Comparison of ENCODE assay signal across 15 cellular contexts in genomic region chr22:44107341-44107740, GRCh38.
DNase-seq lines count a peak whose midpoint lies in the region; ATAC-seq and TF ChIP-seq lines count a peak whose summit lies in the region.
"Had no signal": no experiment of that assay in that cellular context is flagged by ENCODE, and none has a peak within 500 bp of the region (broad histone marks: within the 10 kb centered on the region; RNA-seq: fewer than 3 reads in every experiment).

No MANE protein-coding gene starts in this region.

- H3K27me3 ChIP-seq in H9 (ENCODE audit: insufficient read depth, low read length) (no peaks in the 10 kb centered on the region), osteoblast (ENCODE audit: insufficient read depth, low read length) (no peaks in the 10 kb centered on the region), testis (no peaks in the 10 kb centered on the region)

- no peak overlapping the region for H3K27ac ChIP-seq in H9 (ENCODE audit: insufficient read length, low read depth, low read length)
- no peak overlapping the region for H3K27ac ChIP-seq in osteoblast (ENCODE audit: low read depth, low read length)
- no peak overlapping the region for H3K27ac ChIP-seq in testis

- no peaks in the 10 kb centered on the region for H3K79me2 ChIP-seq in H9 (ENCODE audit: insufficient read depth, low read length)
- H3K79me2 ChIP-seq in osteoblast (ENCODE audit: insufficient read depth, low read length), result no peaks in the 10 kb centered on the region

- peak overlapping the region; percentile 12 for H2BK20ac ChIP-seq in H9 (ENCODE audit: low read depth, low read length, poor library complexity, severe bottlenecking)

- peak overlapping the region; percentile 16 for H2BK120ac ChIP-seq in H9 (ENCODE audit: low read depth, low read length, poor library complexity, severe bottlenecking)

- H3K4me3 Mint-ChIP-seq in H9 (no peak overlapping the region), brain (no peak overlapping the region)
- H3K4me3 Mint-ChIP-seq: CD8-positive, alpha-beta T cell; stimulated activated naive CD8-positive, alpha-beta T cell treated with anti-CD3 and anti-CD28 coated beads, Interleukin-15, Interleukin-2, amounts not matched to agents 100 ng/mL and 50 ng/mL, for 24 hours had no signal

- H3K36me3 ChIP-seq in osteoblast (ENCODE audit: insufficient read depth, low read length), result peaks cover 9% of the 10 kb centered on the region
- H3K36me3 ChIP-seq in testis (ENCODE audit: low read depth, missing control alignments), result no peaks in the 10 kb centered on the region

- intact Hi-C loops in testis (cut with DNase I; ENCODE audit: low total_unique reads), result no loop called here

- H3K27ac Mint-ChIP-seq in H9 (peak overlapping the region; percentile 42 to 94 (median 92); a peak in 6 of 7 replicates), brain (peak overlapping the region in 3 of 5 experiments; percentile 3 to 84 (median 70))
- H3K27ac Mint-ChIP-seq: CD8-positive, alpha-beta T cell; stimulated activated naive CD8-positive, alpha-beta T cell treated with anti-CD3 and anti-CD28 coated beads, Interleukin-15, Interleukin-2, amounts not matched to agents 100 ng/mL and 50 ng/mL, for 24 hours had no signal

- H3T11ph ChIP-seq in H9 (ENCODE audit: low read length), result no peak overlapping the region

- H3K79me1 ChIP-seq in H9 (ENCODE audit: insufficient read depth, low read depth, low read length, poor library complexity, severe bottlenecking), result no peaks in the 10 kb centered on the region

- H4K5ac ChIP-seq in H9 (ENCODE audit: insufficient read length, low read depth, low read length), result no peak overlapping the region

- H3K9me3 ChIP-seq in H9 (ENCODE audit: control insufficient read depth, low read depth, low read length) (no peaks in the 10 kb centered on the region), osteoblast (ENCODE audit: low read depth, low read length) (no peaks in the 10 kb centered on the region), testis (no peaks in the 10 kb centered on the region)

- H3K4me1 ChIP-seq in H9 (ENCODE audit: insufficient read depth, low read length), result peaks cover 7% of the 10 kb centered on the region; the same call in 1 of the 2 replicates
- H3K4me1 ChIP-seq in osteoblast (ENCODE audit: insufficient read depth, low read length), result no peaks in the 10 kb centered on the region
- H3K4me1 ChIP-seq in testis, result no peaks in the 10 kb centered on the region

- no peak overlapping the region; the same call in 1 of the 2 replicates for H3K4ac ChIP-seq in H9 (ENCODE audit: low read depth, low read length)

- H3K56ac ChIP-seq in H9 (ENCODE audit: insufficient read length, low read depth, low read length), result no peak overlapping the region

- no peak for TF ChIP-seq CTCF in H9 (conservative IDR thresholded peaks at IDR 0.05)
- TF ChIP-seq CTCF in brain (conservative IDR thresholded peaks at IDR 0.05), result no peak
- TF ChIP-seq CTCF in osteoblast (IDR thresholded peaks at IDR 0.05; ENCODE audit: extremely low read depth, low read depth, low read length), result no peak
- TF ChIP-seq CTCF in testis (IDR thresholded peaks at IDR 0.05), result no peak

- H3K4me2 ChIP-seq in H9 (ENCODE audit: insufficient read depth, insufficient read length, low read length) (no peak overlapping the region), osteoblast (ENCODE audit: insufficient read depth, low read length) (no peak overlapping the region)

- H3K18ac ChIP-seq in H9 (ENCODE audit: insufficient read length, low read depth, low read length), result peak overlapping the region; percentile 84

- H2AFZ ChIP-seq in H9 (ENCODE audit: low read length), result no peak overlapping the region
- no peak overlapping the region for H2AFZ ChIP-seq in osteoblast (ENCODE audit: low read length)

- ATAC-seq in HG02870 (IDR thresholded peaks at IDR 0.05; ENCODE audit: unreplicated experiment), result no peak
- ATAC-seq: CD8-positive, alpha-beta T cell; left colon had no signal

- no peak for TF ChIP-seq POLR2A in testis (IDR thresholded peaks at IDR 0.05)

- H4K20me1 ChIP-seq in H9 (ENCODE audit: control insufficient read depth, insufficient read depth, insufficient read length) (no peaks in the 10 kb centered on the region), osteoblast (ENCODE audit: insufficient read depth, low read length) (no peaks in the 10 kb centered on the region)

- H4K8ac ChIP-seq in H9 (replicated peaks; ENCODE audit: insufficient read length, low read depth, low read length), result no peak overlapping the region

- H3K9ac ChIP-seq in H9 (ENCODE audit: extremely low read depth, insufficient read length, low read length), result no peak overlapping the region

- no peak overlapping the region for H2AK5ac ChIP-seq in H9 (ENCODE audit: insufficient read length, low read length)

- no peaks in the 10 kb centered on the region for H3K23me2 ChIP-seq in H9 (ENCODE audit: insufficient read length, low read depth, low read length, poor library complexity, severe bottlenecking)

- H3K36me3 Mint-ChIP-seq in H9 (ENCODE audit: insufficient read depth in 1 of 3, low read depth in 3 of 3) (peaks cover 10 to 30% (median 13%) of the 10 kb centered on the region in 3 experiments), brain (no peaks in the 10 kb centered on the region)
- H3K36me3 Mint-ChIP-seq: CD8-positive, alpha-beta T cell had no signal

- peaks cover 5 to 11% of the 10 kb centered on the region in 2 experiments for H3K9me3 Mint-ChIP-seq in H9
- H3K9me3 Mint-ChIP-seq in brain, result peaks cover 0 to 4% (median 2%) of the 10 kb centered on the region in 5 experiments
- H3K9me3 Mint-ChIP-seq: CD8-positive, alpha-beta T cell; stimulated activated naive CD8-positive, alpha-beta T cell treated with anti-CD3 and anti-CD28 coated beads, Interleukin-15, Interleukin-2, amounts not matched to agents 100 ng/mL and 50 ng/mL, for 24 hours had no signal

- no peak overlapping the region for H2BK12ac ChIP-seq in H9 (ENCODE audit: insufficient read length, low read depth, low read length)

- H3K23ac ChIP-seq in H9 (ENCODE audit: insufficient read length, low read depth, low read length), result no peak overlapping the region

- DNase-seq in activated T-cell treated with anti-CD3 and anti-CD28 coated beads for 48 hours (ENCODE audit: low read depth) (peak; percentile 1), H9 (peak; percentile 75), osteoblast (ENCODE audit: insufficient read length, low spot score, missing footprints) (peak; percentile 46), testis (no peak), medulla oblongata (ENCODE audit: extremely low spot score) (no peak)
- no peak for DNase-seq in activated T-cell treated with anti-CD3 and anti-CD28 coated beads, Interleukin-2, amount 50 U/mL, for 1 hour
- DNase-seq: activated effector memory CD4-positive, alpha-beta T cell treated with Interleukin-2 at 50 U/mL for 16 hours; CD8-positive, alpha-beta T cell; DND-41; NCI-H1417; retina had no signal

- no peak overlapping the region for H2BK5ac ChIP-seq in H9 (ENCODE audit: insufficient read length, low read length)

- WGBS in H9 (ENCODE audit: extremely low coverage, insufficient read length, low lambda C conversion rate), result no CpG with 5 or more reads among the region's 6 CpGs
- 83 to 91% methylated on average over 6 of the region's 6 CpGs for WGBS in testis, 2 donors

- H3K27me3 Mint-ChIP-seq in H9 (ENCODE audit: low read depth) (no peaks in the 10 kb centered on the region), brain (no peaks in the 10 kb centered on the region)
- H3K27me3 Mint-ChIP-seq: stimulated activated naive CD8-positive, alpha-beta T cell treated with anti-CD3 and anti-CD28 coated beads, Interleukin-15, Interleukin-2, amounts not matched to agents 100 ng/mL and 50 ng/mL, for 24 hours had no signal

- no peak overlapping the region for H4K91ac ChIP-seq in H9 (ENCODE audit: insufficient read length, low read depth, low read length)

- H3K4me3 ChIP-seq in osteoblast (ENCODE audit: insufficient read depth, low read length) (no peak overlapping the region), testis (no peak overlapping the region)

- H3K4me1 Mint-ChIP-seq in H9 (peaks cover 41 to 46% of the 10 kb centered on the region in 2 experiments), brain (peaks cover 43% of the 10 kb centered on the region)

- H2BK15ac ChIP-seq in H9 (ENCODE audit: low read depth, low read length), result no peak overlapping the region

- peak overlapping the region; percentile 77; the same call in 1 of the 2 replicates for H3K14ac ChIP-seq in H9 (ENCODE audit: insufficient read depth, low read length)

Comparison
In these comparisons a context has a peak if more than half of its experiments do, and no peak if none do; other contexts are left out.
1. DNase-seq: peak in activated T-cell treated with anti-CD3 and anti-CD28 coated beads for 48 hours (single experiment), H9 (single experiment) and osteoblast (single experiment); none in activated T-cell treated with anti-CD3 and anti-CD28 coated beads, Interleukin-2, amount 50 U/mL, for 1 hour (single experiment), testis (single experiment) and medulla oblongata (single experiment).